Comparison of ENCODE assay signal across 8 cellular contexts in the genomic region with DNA sequence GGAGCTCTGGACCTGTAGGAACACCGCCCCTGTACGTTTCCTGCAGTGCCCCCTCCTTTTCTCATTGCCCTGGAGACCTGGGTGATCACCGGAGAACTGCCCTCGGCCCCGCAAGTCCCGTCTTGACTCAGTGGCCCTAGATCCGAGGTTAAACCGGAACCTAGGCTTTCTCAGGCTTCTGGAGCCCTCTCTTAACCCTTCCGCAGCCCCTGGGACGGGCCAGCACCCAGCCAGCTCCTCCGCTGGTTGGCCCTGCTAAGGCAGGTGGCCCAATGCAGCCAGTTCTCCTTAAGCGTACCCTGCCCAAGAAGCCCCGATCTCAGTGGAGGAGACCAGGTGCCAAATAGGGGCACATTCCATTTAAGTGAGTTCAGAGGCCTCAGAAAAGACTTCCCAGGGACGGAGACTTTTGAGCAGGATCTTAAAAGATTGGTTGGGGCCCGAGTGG. TPM values are rescaled to one million over a fixed set of nuclear protein-coding genes. Genes with fewer than 3 reads are reported as not detected.
DNase-seq lines count a peak whose midpoint lies in the region; ATAC-seq, FAIRE-seq and TF ChIP-seq lines count a peak whose summit lies in the region.

No MANE protein-coding gene starts in this region.

- H3K4me1 ChIP-seq in A549 (peaks cover 16% of the 10 kb centered on the region), neural progenitor cell (peaks cover 5% of the 10 kb centered on the region), urinary bladder (ENCODE audit: insufficient read depth) (no peaks in the 10 kb centered on the region)

- no CpG with 5 or more reads among the region's 15 CpGs for WGBS in A549 (ENCODE audit: missing lambda C conversion rate)
- 14% methylated on average over 15 of the region's 15 CpGs for WGBS in urinary bladder

- H3K27me3 Mint-ChIP-seq in neural progenitor cell (ENCODE audit: insufficient read depth, low read depth), result peaks cover 11% of the 10 kb centered on the region

- no peak for TF ChIP-seq EP300 in A549 (IDR thresholded peaks at IDR 0.05)

- H3F3A ChIP-seq in neural progenitor cell (ENCODE audit: low read depth), result peaks cover 21% of the 10 kb centered on the region

- H2AFZ ChIP-seq in neural progenitor cell (replicated peaks), result peak overlapping the region; percentile 97

- ATAC-seq in A549 (peak; percentile 57 to 69), GM18907 (IDR thresholded peaks at IDR 0.05; ENCODE audit: unreplicated experiment) (peak; percentile 25)

- H3K36me3 Mint-ChIP-seq in neural progenitor cell, result no peaks in the 10 kb centered on the region

- CTCF ChIA-PET in A549 (lab: Yijun Ruan, JAX), result interaction anchor here (0.5 to 3.2 kb wide), 26 partner anchors 8 to 211 kb away, joined by 3 to 25 read pairs (median 4); a partner anchor contains a TSS

- no peaks in the 10 kb centered on the region for H3K9me3 Mint-ChIP-seq in neural progenitor cell

- H3K9ac ChIP-seq in neural progenitor cell, result peak overlapping the region; percentile 68

- H3K27ac ChIP-seq in A549, result peak overlapping the region; percentile 95 to 99
- peak overlapping the region; percentile 80 for H3K27ac ChIP-seq in HL-60 (replicated peaks)
- peak overlapping the region; percentile 69 for H3K27ac ChIP-seq in neural progenitor cell
- H3K27ac ChIP-seq in urinary bladder (ENCODE audit: low read depth), result peak overlapping the region; percentile 87

- H3K4me3 ChIP-seq in A549 (peak overlapping the region; percentile 75), HL-60 (replicated peaks; ENCODE audit: insufficient read depth, low read length) (peak overlapping the region; percentile 56), fibroblast of the aortic adventitia (ENCODE audit: low read depth, low read length) (peak overlapping the region; percentile 75), neural progenitor cell (peak overlapping the region; percentile 75), urinary bladder (ENCODE audit: low read depth, low read length) (peak overlapping the region; percentile 79)

- H4K20me1 ChIP-seq in neural progenitor cell (ENCODE audit: low read depth), result no peaks in the 10 kb centered on the region

- H3K4me3 Mint-ChIP-seq in neural progenitor cell, result peak overlapping the region; percentile 87

- H3K4me1 Mint-ChIP-seq in neural progenitor cell, result peaks cover 9% of the 10 kb centered on the region

- DNase-seq in A549 (ENCODE audit: low read depth in 1 of 2, low spot score in 1 of 2) (peak; percentile 51 to 58), HL-60 (ENCODE audit: low read depth in 1 of 2, low spot score in 1 of 2) (peak in 1 of 2 experiments; percentile 15), fibroblast of the aortic adventitia (ENCODE audit: low read depth) (peak; percentile 35), neural progenitor cell (ENCODE audit: low spot score) (peak; percentile 58), NCI-H1930 (lab: John Stamatoyannopoulos, UW) (no peak)
- peak; percentile 65 to 69 for DNase-seq in activated T-cell treated with anti-CD3 and anti-CD28 coated beads, Interleukin-2, amount 50 U/mL, for 48 hours

- no peaks in the 10 kb centered on the region for H3K9me3 ChIP-seq in A549
- H3K9me3 ChIP-seq in neural progenitor cell (ENCODE audit: low read depth), result no peaks in the 10 kb centered on the region

- TF ChIP-seq RAD21 in A549 (conservative IDR thresholded peaks at IDR 0.05 in 1 of 2, IDR thresholded peaks at IDR 0.05 in 1 of 2), result no peak

- no peaks in the 10 kb centered on the region for H3K79me2 ChIP-seq in neural progenitor cell (ENCODE audit: low read depth)

- H3K27me3 ChIP-seq in HL-60 (ENCODE audit: insufficient read depth, poor library complexity, severe bottlenecking) (no peaks in the 10 kb centered on the region), neural progenitor cell (no peaks in the 10 kb centered on the region)

- TF ChIP-seq CTCF in A549 (IDR thresholded peaks at IDR 0.05), result no peak
- TF ChIP-seq CTCF in HL-60 (IDR thresholded peaks at IDR 0.05; ENCODE audit: insufficient read depth, low read length), result no peak
- no peak for TF ChIP-seq CTCF in fibroblast of the aortic adventitia (IDR thresholded peaks at IDR 0.05; ENCODE audit: insufficient read depth, low read length)
- TF ChIP-seq CTCF in neural progenitor cell (IDR thresholded peaks at IDR 0.05), result no peak

- no peaks in the 10 kb centered on the region for H3K36me3 ChIP-seq in neural progenitor cell
- no peaks in the 10 kb centered on the region for H3K36me3 ChIP-seq in urinary bladder (ENCODE audit: insufficient read depth)

- no peak for FAIRE-seq in A549 (lab: Jason Lieb, UNC)

- POLR2A ChIA-PET in A549 (lab: Yijun Ruan, JAX), result interaction anchor here (0.5 to 1.5 kb wide), 13 partner anchors 9 to 153 kb away, joined by 3 to 10 read pairs (median 3); a partner anchor contains a TSS

- peak; percentile 21; the same call in 1 of the 2 replicates for TF ChIP-seq POLR2A in A549 (IDR thresholded peaks at IDR 0.05; ENCODE audit: low read length)

- H3K4me2 ChIP-seq in A549, result peak overlapping the region; percentile 63
- peak overlapping the region; percentile 87 for H3K4me2 ChIP-seq in neural progenitor cell

- peak overlapping the region; percentile 83 for H3K27ac Mint-ChIP-seq in neural progenitor cell

TF ChIP-seq in A549, 52 proteins besides CTCF, POLR2A, EP300 and RAD21 (continues in another document):
- TF ChIP-seq HEYL (CRISPR knock-in tag; IDR thresholded peaks at IDR 0.05), result no peak
- TF ChIP-seq EHF (CRISPR knock-in tag; IDR thresholded peaks at IDR 0.05), result no peak
- no peak for TF ChIP-seq NPAS2 (CRISPR knock-in tag; IDR thresholded peaks at IDR 0.05; ENCODE audit: borderline replicate concordance)
- TF ChIP-seq HOXB13 (CRISPR knock-in tag; IDR thresholded peaks at IDR 0.05; ENCODE audit: low read depth), result no peak
- no peak for TF ChIP-seq POLR2AphosphoS2 (conservative IDR thresholded peaks at IDR 0.05; ENCODE audit: low read length)
- no peak for TF ChIP-seq HDAC2 (IDR thresholded peaks at IDR 0.05)
- TF ChIP-seq SREBF2 (IDR thresholded peaks at IDR 0.05), result no peak
- TF ChIP-seq RARB (CRISPR knock-in tag; IDR thresholded peaks at IDR 0.05), result no peak
- no peak for TF ChIP-seq FOXS1 (CRISPR knock-in tag; IDR thresholded peaks at IDR 0.05)

RNA-seq across cellular contexts. Expression of a gene that starts 0.8 kb away (rescaled TPM):
- 8.4 and 10.4 TPM in 2 replicates for polyA plus RNA-seq in A549 (2011; rRNA removed)
- 9.8 and 13.8 TPM in 2 replicates for polyA plus RNA-seq in A549 (2012; cell fraction: cytosol; rRNA removed)
- polyA plus RNA-seq in A549 (2012; cell fraction: nucleus; rRNA removed), result 33.3 and 40.1 TPM in 2 replicates
- 7.4 to 9.2 TPM (median 8.5 TPM) in 3 replicates for polyA plus RNA-seq in A549 (2017; fragmentation: RNase III; extraction: RNeasy Plus Mini Kit Qiagen cat#74134 plus additional on column Dnase treatment)
- polyA minus RNA-seq in A549 (2011; rRNA and poly(A)+ RNA removed), result 14.3 and 18.1 TPM in 2 replicates
- total RNA-seq in fibroblast of the aortic adventitia (ENCODE audit: low replicate concordance), result 16.5 and 18.3 TPM in 2 replicates
- total RNA-seq in neural progenitor cell (ENCODE audit: low replicate concordance), result 10.2 and 34.8 TPM in 2 replicates
- total RNA-seq in urinary bladder, result 11.7 TPM
- 24.3 TPM for polyA plus RNA-seq in urinary bladder

RNA-seq across cellular contexts. Expression of a gene that starts 16.0 kb away (rescaled TPM):
- polyA plus RNA-seq in A549 (2011; rRNA removed), result 0.80 and 1.5 TPM in 2 replicates
- polyA plus RNA-seq in A549 (2012; cell fraction: cytosol; rRNA removed), result 0.09 and 0.34 TPM in 2 replicates
- polyA plus RNA-seq in A549 (2012; cell fraction: nucleus; rRNA removed), result 2.1 and 4.6 TPM in 2 replicates
- polyA plus RNA-seq in A549 (2017; fragmentation: RNase III; extraction: RNeasy Plus Mini Kit Qiagen cat#74134 plus additional on column Dnase treatment), result 0.42 to 0.78 TPM (median 0.62 TPM) in 3 replicates
- polyA minus RNA-seq in A549 (2011; rRNA and poly(A)+ RNA removed), result 1.1 and 2.4 TPM in 2 replicates
- total RNA-seq in fibroblast of the aortic adventitia (ENCODE audit: low replicate concordance), result not detected in 2 replicates
- 0.12 TPM in 1 of 2 replicates, not detected in the other for total RNA-seq in neural progenitor cell (ENCODE audit: low replicate concordance)
- total RNA-seq in urinary bladder, result 0.74 TPM
- 0.28 TPM for polyA plus RNA-seq in urinary bladder

RNA-seq across cellular contexts. Expression of a gene that starts 20.4 kb away (rescaled TPM):
- polyA plus RNA-seq in A549 (2011; rRNA removed), result 0.10 and 0.25 TPM in 2 replicates
- polyA plus RNA-seq in A549 (2012; cell fraction: cytosol; rRNA removed), result 0.17 and 0.30 TPM in 2 replicates
- polyA plus RNA-seq in A549 (2012; cell fraction: nucleus; rRNA removed), result 0.79 and 1.1 TPM in 2 replicates
- polyA plus RNA-seq in A549 (2017; fragmentation: RNase III; extraction: RNeasy Plus Mini Kit Qiagen cat#74134 plus additional on column Dnase treatment), result 0.33 to 0.44 TPM (median 0.35 TPM) in 3 replicates
- polyA minus RNA-seq in A549 (2011; rRNA and poly(A)+ RNA removed), result 0.39 and 0.54 TPM in 2 replicates
- total RNA-seq in fibroblast of the aortic adventitia (ENCODE audit: low replicate concordance), result 0.08 TPM in 1 of 2 replicates, not detected in the other
- 0.24 and 0.65 TPM in 2 replicates for total RNA-seq in neural progenitor cell (ENCODE audit: low replicate concordance)
- total RNA-seq in urinary bladder, result 0.95 TPM
- polyA plus RNA-seq in urinary bladder, result 0.18 TPM

RNA-seq across cellular contexts. Expression of a gene that starts 36.8 kb away (rescaled TPM):
- polyA plus RNA-seq in A549 (2011; rRNA removed), result 14.1 and 14.9 TPM in 2 replicates
- polyA plus RNA-seq in A549 (2012; cell fraction: cytosol; rRNA removed), result 4.3 and 5.1 TPM in 2 replicates
- 4.6 and 6.6 TPM in 2 replicates for polyA plus RNA-seq in A549 (2012; cell fraction: nucleus; rRNA removed)
- 5.9 to 6.3 TPM (median 6.0 TPM) in 3 replicates for polyA plus RNA-seq in A549 (2017; fragmentation: RNase III; extraction: RNeasy Plus Mini Kit Qiagen cat#74134 plus additional on column Dnase treatment)
- polyA minus RNA-seq in A549 (2011; rRNA and poly(A)+ RNA removed), result 12.2 and 12.8 TPM in 2 replicates
- total RNA-seq in fibroblast of the aortic adventitia (ENCODE audit: low replicate concordance), result 4.0 and 11.4 TPM in 2 replicates
- total RNA-seq in neural progenitor cell (ENCODE audit: low replicate concordance), result 20.7 and 20.8 TPM in 2 replicates
- total RNA-seq in urinary bladder, result 15.5 TPM
- polyA plus RNA-seq in urinary bladder, result 8.0 TPM

RNA-seq across cellular contexts. Expression of a gene that starts 47.9 kb away (rescaled TPM):
- polyA plus RNA-seq in A549 (2011; rRNA removed), result 13.0 and 16.3 TPM in 2 replicates
- 11.6 and 14.6 TPM in 2 replicates for polyA plus RNA-seq in A549 (2012; cell fraction: cytosol; rRNA removed)
- 30.1 and 38.3 TPM in 2 replicates for polyA plus RNA-seq in A549 (2012; cell fraction: nucleus; rRNA removed)
- polyA plus RNA-seq in A549 (2017; fragmentation: RNase III; extraction: RNeasy Plus Mini Kit Qiagen cat#74134 plus additional on column Dnase treatment), result 10.0 to 11.7 TPM (median 10.3 TPM) in 3 replicates
- 19.5 and 31.3 TPM in 2 replicates for polyA minus RNA-seq in A549 (2011; rRNA and poly(A)+ RNA removed)
- total RNA-seq in fibroblast of the aortic adventitia (ENCODE audit: low replicate concordance), result 8.7 and 19.1 TPM in 2 replicates
- 32.5 and 47.3 TPM in 2 replicates for total RNA-seq in neural progenitor cell (ENCODE audit: low replicate concordance)
- total RNA-seq in urinary bladder, result 16.5 TPM
- polyA plus RNA-seq in urinary bladder, result 17.6 TPM

Comparison
In these comparisons a context has a peak if more than half of its experiments do, and no peak if none do; other contexts are left out.
1. DNase-seq: peak in A549 (2 of 2), activated T-cell treated with anti-CD3 and anti-CD28 coated beads, Interleukin-2, amount 50 U/mL, for 48 hours (2 of 2), fibroblast of the aortic adventitia (single experiment) and neural progenitor cell (single experiment); none in NCI-H1930 (0 of 2).
2. Peak in every context shown above with its lines, with median percentiles within 50 percentile points of each other: H3K27ac ChIP-seq and H3K4me3 ChIP-seq.